Comparison of ENCODE assay signal across 8 cellular contexts in the genomic region with DNA sequence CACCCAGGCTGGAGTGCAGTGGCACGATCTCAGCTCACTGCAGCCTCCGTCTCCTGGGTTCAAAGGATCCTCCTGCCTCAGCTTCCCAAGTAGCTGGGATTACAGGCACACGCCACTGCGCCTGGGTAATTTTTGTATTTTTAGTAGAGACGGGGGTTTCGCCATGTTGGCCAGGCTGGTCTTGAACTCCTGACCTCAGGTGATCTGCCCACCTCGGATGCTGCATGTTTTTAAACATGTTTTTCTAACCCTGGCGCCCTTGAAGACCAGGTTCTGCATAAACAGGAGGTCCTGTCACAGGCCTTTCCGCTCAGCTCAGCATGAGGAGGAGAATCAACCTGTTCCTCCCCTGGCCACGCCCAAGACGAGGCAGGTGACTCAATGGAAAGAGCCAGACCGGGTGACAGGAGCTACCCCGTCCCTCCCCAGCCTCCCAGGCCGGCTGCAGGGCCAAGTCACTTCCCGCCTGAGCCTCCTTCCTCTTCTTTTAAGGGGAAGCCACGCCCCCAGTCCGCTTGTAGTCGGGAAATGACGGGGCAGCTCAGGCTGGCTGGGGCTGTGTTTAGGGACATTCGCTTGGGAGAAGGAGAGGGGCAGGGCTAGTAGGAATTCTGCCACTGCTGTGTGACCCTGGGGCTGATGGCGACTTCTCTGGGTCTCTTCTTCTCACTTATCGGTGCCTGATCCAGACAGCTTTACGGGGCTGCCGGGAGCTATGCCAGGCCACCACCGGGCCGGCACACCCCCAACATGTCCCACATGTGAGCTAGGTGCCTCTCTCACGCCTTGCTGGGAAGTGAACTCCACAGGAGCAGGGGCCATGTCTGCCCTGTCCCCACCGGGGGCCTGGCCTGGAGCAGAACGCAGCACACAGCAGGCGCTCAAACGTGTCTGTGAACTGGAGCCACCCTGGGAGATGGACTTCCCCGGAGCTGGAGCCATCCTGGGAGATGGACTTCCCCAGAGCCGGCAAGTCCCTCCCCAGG. TPM values are rescaled to one million over a fixed set of nuclear protein-coding genes. Genes with fewer than 3 reads are reported as not detected.
A peak's percentile ranks its signal among the peaks of the same experiment; 100 is the strongest.
DNase-seq lines count a peak whose midpoint lies in the region; ATAC-seq and TF ChIP-seq lines count a peak whose summit lies in the region.

No MANE protein-coding gene starts in this region.

- peaks cover 84% of the 10 kb centered on the region for H3K79me2 ChIP-seq in neural progenitor cell (ENCODE audit: low read depth)

- no peak overlapping the region for H3K9ac ChIP-seq in neural progenitor cell

- no peak overlapping the region for H3K4me3 Mint-ChIP-seq in neural progenitor cell

- peak; percentile 94 for DNase-seq in 8988T
- DNase-seq in NAMALWA (ENCODE audit: low spot score) = peak; percentile 58
- peak; percentile 94 for DNase-seq in activated CD8-positive, alpha-beta memory T cell treated with anti-CD3 and anti-CD28 coated beads, Interleukin-2, amount 50 U/mL, for 48 hours
- peak; percentile 97 for DNase-seq in esophagus muscularis mucosa (ENCODE audit: extremely low spot score)
- no peak for DNase-seq in neural progenitor cell (ENCODE audit: low spot score)
- peak; percentile 83 for DNase-seq in stomach
- DNase-seq in SJCRH30 = no peak

- H3K36me3 Mint-ChIP-seq in neural progenitor cell = peaks cover 3% of the 10 kb centered on the region

- H3K9me3 ChIP-seq in esophagus muscularis mucosa (no peaks in the 10 kb centered on the region), neural progenitor cell (ENCODE audit: low read depth) (no peaks in the 10 kb centered on the region), stomach (no peaks in the 10 kb centered on the region), SJCRH30 (replicated peaks) (no peaks in the 10 kb centered on the region)

- WGBS in esophagus muscularis mucosa = 60% methylated on average over 29 of the region's 33 CpGs
- 54 to 75% (median 64%) methylated on average over 22 to 33 of the region's 33 CpGs for WGBS in stomach, 5 donors

- H3K36me3 ChIP-seq in esophagus muscularis mucosa (peaks cover 0 to 46% (median 22%) of the 10 kb centered on the region in 4 donors), neural progenitor cell (no peaks in the 10 kb centered on the region), stomach (peaks cover 3 to 40% (median 14%) of the 10 kb centered on the region in 4 donors), SJCRH30 (peaks cover 6% of the 10 kb centered on the region; the same call in 1 of the 2 replicates)

- peaks cover 32% of the 10 kb centered on the region for H3F3A ChIP-seq in neural progenitor cell (ENCODE audit: low read depth)

- H3K27ac Mint-ChIP-seq in neural progenitor cell = peak overlapping the region; percentile 29

- H3K27me3 Mint-ChIP-seq in neural progenitor cell (ENCODE audit: insufficient read depth, low read depth) = peaks cover 2% of the 10 kb centered on the region

- peaks cover 94% of the 10 kb centered on the region for H4K20me1 ChIP-seq in neural progenitor cell (ENCODE audit: low read depth)

- no peak for TF ChIP-seq POLR2A in esophagus muscularis mucosa (IDR thresholded peaks at IDR 0.05; ENCODE audit: low read depth)
- TF ChIP-seq POLR2A in stomach (IDR thresholded peaks at IDR 0.05) = no peak

- H3K27me3 ChIP-seq in esophagus muscularis mucosa (no peaks in the 10 kb centered on the region), neural progenitor cell (no peaks in the 10 kb centered on the region), stomach (no peaks in the 10 kb centered on the region), SJCRH30 (no peaks in the 10 kb centered on the region)

- intact Hi-C loops in esophagus muscularis mucosa (cut with DNase I) = no loop called here
- intact Hi-C loops in stomach (cut with DNase I; ENCODE audit: low total_unique reads) = loop anchor here (10.0 kb wide), 1 partner anchor 85 kb away; no protein-coding TSS in a partner anchor

- H3K4me2 ChIP-seq in neural progenitor cell = no peak overlapping the region

- H3K4me3 ChIP-seq in esophagus muscularis mucosa = peak overlapping the region; percentile 9 to 43 (median 26)
- no peak overlapping the region for H3K4me3 ChIP-seq in neural progenitor cell
- H3K4me3 ChIP-seq in stomach = peak overlapping the region; percentile 17 to 29 (median 22)
- H3K4me3 ChIP-seq in SJCRH30 = no peak overlapping the region

- H2AFZ ChIP-seq in neural progenitor cell (replicated peaks) = no peak overlapping the region

- H3K4me1 ChIP-seq in esophagus muscularis mucosa = peaks cover 86 to 98% (median 94%) of the 10 kb centered on the region in 4 donors
- H3K4me1 ChIP-seq in neural progenitor cell = peaks cover 39% of the 10 kb centered on the region
- peaks cover 61 to 97% (median 85%) of the 10 kb centered on the region in 4 donors for H3K4me1 ChIP-seq in stomach
- H3K4me1 ChIP-seq in SJCRH30 = peaks cover 7% of the 10 kb centered on the region; the same call in 1 of the 2 replicates

- TF ChIP-seq EP300 in esophagus muscularis mucosa (IDR thresholded peaks at IDR 0.05) = peak; percentile 63
- peak; percentile 72 for TF ChIP-seq EP300 in stomach (IDR thresholded peaks at IDR 0.05)

- TF ChIP-seq CTCF in esophagus muscularis mucosa (IDR thresholded peaks at IDR 0.05) (no peak), neural progenitor cell (IDR thresholded peaks at IDR 0.05) (no peak), stomach (IDR thresholded peaks at IDR 0.05) (no peak)

- peaks cover 40% of the 10 kb centered on the region for H3K4me1 Mint-ChIP-seq in neural progenitor cell

- ATAC-seq in GM21381 (IDR thresholded peaks at IDR 0.05; ENCODE audit: unreplicated experiment) = peak; percentile 48

- H3K27ac ChIP-seq in esophagus muscularis mucosa (replicated peaks in 1 of 4) = peak overlapping the region; percentile 86 to 99 (median 96)
- no peak overlapping the region for H3K27ac ChIP-seq in neural progenitor cell
- H3K27ac ChIP-seq in stomach = peak overlapping the region; percentile 43 to 97 (median 82)
- H3K27ac ChIP-seq in SJCRH30 = no peak overlapping the region

- H3K9me3 Mint-ChIP-seq in neural progenitor cell = no peaks in the 10 kb centered on the region

RNA-seq across cellular contexts. Expression of a gene that starts 6.1 kb away (rescaled TPM):
- total RNA-seq in esophagus muscularis mucosa = 10 to 100 TPM; 48.6 to 90.6 (median 58.8) TPM
- 11.7 and 32.4 TPM in 2 replicates for total RNA-seq in neural progenitor cell (ENCODE audit: low replicate concordance)
- 100 to 1,000 TPM in 1 of 5 donors, 10 to 100 TPM in 4; 18.4 to 338 (median 62.5) TPM for total RNA-seq in stomach
- polyA plus RNA-seq in stomach = 1 to 10 TPM; 1.4 to 7.9 (median 2.3) TPM
- 25.8 and 28.5 TPM in 2 replicates for total RNA-seq in SJCRH30 (2014; rRNA removed; shearing (Covaris generic))

RNA-seq across cellular contexts. Expression of a gene that starts 56.9 kb away (rescaled TPM):
- total RNA-seq in esophagus muscularis mucosa (10 to 100 TPM; 43.2 to 62.3 (median 51.3) TPM), neural progenitor cell (ENCODE audit: low replicate concordance) (16.8 and 23.8 TPM in 2 replicates), stomach (100 to 1,000 TPM in 1 of 5 donors, 10 to 100 TPM in 4; 14.6 to 105 (median 60.3) TPM)
- 10 to 100 TPM; 29.9 to 44.2 (median 32.2) TPM for polyA plus RNA-seq in stomach
- total RNA-seq in SJCRH30 (2014; rRNA removed; shearing (Covaris generic)) = 44.5 and 47.7 TPM in 2 replicates

Comparison
In these comparisons a context has a peak if more than half of its experiments do, and no peak if none do; other contexts are left out.
1. DNase-seq: peak in 8988T (single experiment), NAMALWA (single experiment), activated CD8-positive, alpha-beta memory T cell treated with anti-CD3 and anti-CD28 coated beads, Interleukin-2, amount 50 U/mL, for 48 hours (single experiment), esophagus muscularis mucosa (single experiment) and stomach (single experiment); none in neural progenitor cell (single experiment) and SJCRH30 (0 of 2).
2. H3K27ac ChIP-seq: peak in esophagus muscularis mucosa (4 of 4) and stomach (5 of 5); none in neural progenitor cell (single experiment) and SJCRH30 (single experiment).
3. H3K4me3 ChIP-seq: peak in esophagus muscularis mucosa (4 of 4) and stomach (4 of 4); none in neural progenitor cell (single experiment) and SJCRH30 (single experiment).